20 cellular contexts compared by ENCODE assay signal in genomic region chr13:30819136-30819875, GRCh38.
DNase-seq lines count a peak whose midpoint lies in the region; ATAC-seq, FAIRE-seq and TF ChIP-seq lines count a peak whose summit lies in the region.
"Had no signal": no experiment of that assay in that cellular context is flagged by ENCODE, and none has a peak within 500 bp of the region (broad histone marks: within the 10 kb centered on the region; RNA-seq: fewer than 3 reads in every experiment).

No MANE protein-coding gene starts in this region.

- H3K27ac ChIP-seq in ACC112 (ENCODE audit: low read depth, low read length) = peak overlapping the region; percentile 55
- H3K27ac ChIP-seq: neural progenitor cell had no signal

- no peak overlapping the region for H3K4me3 ChIP-seq in ACC112 (ENCODE audit: low read depth, low read length)
- H3K4me3 ChIP-seq in epithelial cell of proximal tubule (ENCODE audit: low read depth, low read length) = no peak overlapping the region
- H3K4me3 ChIP-seq: neural progenitor cell had no signal

- no peak for TF ChIP-seq CTCF in epithelial cell of proximal tubule (conservative IDR thresholded peaks at IDR 0.05; ENCODE audit: low read depth, low read length)

- H3K4me1 ChIP-seq in ACC112 (ENCODE audit: control insufficient read depth, insufficient read depth, low read length, unreplicated experiment) = peaks cover 23% of the 10 kb centered on the region

- ATAC-seq in HG03565 (IDR thresholded peaks at IDR 0.05; ENCODE audit: unreplicated experiment) (no peak), GM21717 (IDR thresholded peaks at IDR 0.05; ENCODE audit: unreplicated experiment) (no peak)
- ATAC-seq: HCT116 had no signal

- H3K79me2 ChIP-seq in ACC112 (ENCODE audit: control insufficient read depth, insufficient read depth, low read length, unreplicated experiment) = no peaks in the 10 kb centered on the region

- H3K27me3 ChIP-seq in ACC112 (ENCODE audit: insufficient read depth, low read length) = no peaks in the 10 kb centered on the region
- H3K27me3 ChIP-seq: neural progenitor cell had no signal

- H2AFZ ChIP-seq in ACC112 (ENCODE audit: low read length, unreplicated experiment) = no peak overlapping the region
- H2AFZ ChIP-seq: neural progenitor cell had no signal

- peak; percentile 55 for DNase-seq in NCI-H510A treated with DMSO at 0.1 percent for 48 hours (lab: John Stamatoyannopoulos, UW)
- peak; percentile 35 for DNase-seq in epithelial cell of proximal tubule (ENCODE audit: low read depth)
- peak; percentile 69 for DNase-seq in myocyte (ENCODE audit: low read depth)
- DNase-seq in HTR-8/SVneo (ENCODE audit: insufficient read length, low spot score) = no peak
- DNase-seq in UCSD-AML1 (lab: John Stamatoyannopoulos, UW; ENCODE audit: unreplicated experiment) = no peak
- DNase-seq: activated CD4-positive, alpha-beta T cell treated with anti-CD3 and anti-CD28 coated beads for 4 hours; activated gamma-delta T cell treated with Interleukin-2 at 50 U/mL for 16 hours; amygdala; CD4-positive, alpha-beta T cell; DMS79 treated with DMSO at 0.1 percent for 48 hours; hippocampal formation; KBM-7; kidney; NCI-H2029; NCI-H446 had no signal

- H3K36me3 ChIP-seq in ACC112 (ENCODE audit: insufficient read depth, low read length) = no peaks in the 10 kb centered on the region
- H3K36me3 ChIP-seq: neural progenitor cell had no signal

- FAIRE-seq in HTR-8/SVneo (lab: Jason Lieb, UNC) = no peak
- FAIRE-seq: kidney had no signal

Comparison
In these comparisons a context has a peak if more than half of its experiments do, and no peak if none do; other contexts are left out.
1. DNase-seq: peak in NCI-H510A treated with DMSO at 0.1 percent for 48 hours (single experiment), epithelial cell of proximal tubule (single experiment) and myocyte (single experiment); none in HTR-8/SVneo (single experiment) and UCSD-AML1 (single experiment).